In genomic region chrX:40088299-40088625, GRCh38 we compare ENCODE assay signal across 17 cellular contexts. TPM values are rescaled to one million over a fixed set of nuclear protein-coding genes. Genes with fewer than 3 reads are reported as not detected.
DNase-seq lines count a peak whose midpoint lies in the region; ATAC-seq and TF ChIP-seq lines count a peak whose summit lies in the region.
"Had no signal": no experiment of that assay in that cellular context is flagged by ENCODE, and none has a peak within 500 bp of the region (broad histone marks: within the 10 kb centered on the region; RNA-seq: fewer than 3 reads in every experiment).

No MANE protein-coding gene starts in this region.

- H3K27ac ChIP-seq in AG04450 (ENCODE audit: low read depth, low read length) (peak overlapping the region; percentile 68), HUES6 (ENCODE audit: low read depth, low read length) (no peak overlapping the region; the same call in 1 of the 2 replicates), muscle layer of colon (ENCODE audit: low read depth, low read length) (peak overlapping the region; percentile 37)
- H3K27ac ChIP-seq: epithelial cell of prostate had no signal

- no peak for DNase-seq in AG04450 (ENCODE audit: low read depth, low spot score)
- no peak for DNase-seq in HUDEP-2 (lab: John Stamatoyannopoulos, UW; ENCODE audit: unreplicated experiment in 76 of 76)
- DNase-seq in NCI-H524 treated with DMSO at 0.1 percent for 48 hours (lab: John Stamatoyannopoulos, UW): no peak
- DNase-seq in NAMALWA (ENCODE audit: low spot score): no peak
- DNase-seq: activated naive CD4-positive, alpha-beta T cell; GF-D8; hippocampal formation; NCI-H1417 treated with DMSO at 0.1 percent for 48 hours; NCI-H748 treated with DMSO at 0.1 percent for 48 hours; Right ventricle myocardium superior; stimulated activated CD4-positive, alpha-beta T cell treated with anti-CD3 and anti-CD28 coated beads, Interleukin-2, amount 100 ng/mL, for 24 hours had no signal

- H3K36me3 ChIP-seq in HUES6 (ENCODE audit: control insufficient read depth, insufficient read depth, low read length): no peaks in the 10 kb centered on the region
- H3K36me3 ChIP-seq in muscle layer of colon (ENCODE audit: insufficient read depth, low read length): no peaks in the 10 kb centered on the region

- POLR2A ChIA-PET in AG04450 (lab: Yijun Ruan, JAX): interaction anchor here (0.7 kb wide), 1 partner anchor 61 kb away, joined by 4 read pairs; no protein-coding TSS in a partner anchor

- peak overlapping the region; percentile 56 to 85 (median 81) for H3K4me3 Mint-ChIP-seq in brain

- H3K4me1 Mint-ChIP-seq in brain: peaks cover 85% of the 10 kb centered on the region

- peaks cover 12% of the 10 kb centered on the region for H3K36me3 Mint-ChIP-seq in brain
- H3K36me3 Mint-ChIP-seq: memory B cell had no signal

- H3K4me1 ChIP-seq in HUES6 (ENCODE audit: control insufficient read depth, insufficient read depth, low read length) (peaks cover 73% of the 10 kb centered on the region), muscle layer of colon (ENCODE audit: insufficient read depth, low read length) (peaks cover 60% of the 10 kb centered on the region)

- H3K27me3 ChIP-seq in AG04450 (ENCODE audit: control insufficient read depth, insufficient read depth, low read length) (no peaks in the 10 kb centered on the region), HUES6 (ENCODE audit: control insufficient read depth, insufficient read depth, low read length) (peaks cover 58% of the 10 kb centered on the region), muscle layer of colon (ENCODE audit: control insufficient read depth in 1 of 2, insufficient read depth in 2 of 2, low read length in 2 of 2) (peaks cover 6 to 32% of the 10 kb centered on the region in 2 donors)

- ATAC-seq in HG02798 (IDR thresholded peaks at IDR 0.05; ENCODE audit: poor library complexity, unreplicated experiment): no peak

- peak overlapping the region; percentile 73 for H3K9ac ChIP-seq in HUES6 (ENCODE audit: low read length)
- H3K9ac ChIP-seq in muscle layer of colon (ENCODE audit: low read length): no peak overlapping the region

- no peaks in the 10 kb centered on the region for H3K9me3 ChIP-seq in AG04450 (ENCODE audit: control insufficient read depth, insufficient read depth, low read length)
- H3K9me3 ChIP-seq in HUES6 (ENCODE audit: control insufficient read depth, insufficient read depth, low read depth, low read length): no peaks in the 10 kb centered on the region; the same call in 1 of the 2 replicates
- no peaks in the 10 kb centered on the region for H3K9me3 ChIP-seq in muscle layer of colon (ENCODE audit: low read length)

- peaks cover 40% of the 10 kb centered on the region for H3K27me3 Mint-ChIP-seq in brain
- H3K27me3 Mint-ChIP-seq: memory B cell had no signal

- H3K4me3 ChIP-seq in AG04450 (ENCODE audit: low read depth, low read length): no peak overlapping the region
- peak overlapping the region; percentile 66 for H3K4me3 ChIP-seq in HUES6 (ENCODE audit: low read depth, low read length)
- H3K4me3 ChIP-seq in muscle layer of colon (ENCODE audit: low read depth in 1 of 2, low read length in 2 of 2): no peak overlapping the region

- TF ChIP-seq CTCF in AG04450 (IDR thresholded peaks at IDR 0.05; ENCODE audit: low read depth, low read length) (no peak), brain (conservative IDR thresholded peaks at IDR 0.05) (no peak)

- H3K27ac Mint-ChIP-seq in brain: peak overlapping the region; percentile 67 to 92 (median 91)
- H3K27ac Mint-ChIP-seq: memory B cell had no signal

- CTCF ChIA-PET in AG04450 (lab: Charles Lee): interaction anchor here (0.5 to 1.4 kb wide), 3 partner anchors 9 to 451 kb away, joined by 3 to 4 read pairs (median 3); no protein-coding TSS in a partner anchor

- H3K9me3 Mint-ChIP-seq in brain: peaks cover 0 to 13% (median 0%) of the 10 kb centered on the region in 5 experiments
- H3K9me3 Mint-ChIP-seq: memory B cell had no signal

RNA-seq across cellular contexts. Expression of gene BCOR, which starts 9.5 kb away (rescaled TPM):
- polyA plus RNA-seq in AG04450 (2011; rRNA removed) (5.4 and 8.6 TPM in 2 replicates), brain (ENCODE audit: insufficient read depth, low read depth, low replicate concordance) (41.6 TPM)
- 13.0 and 16.9 TPM in 2 replicates for polyA minus RNA-seq in AG04450 (2011; rRNA and poly(A)+ RNA removed)
